In the genomic region with DNA sequence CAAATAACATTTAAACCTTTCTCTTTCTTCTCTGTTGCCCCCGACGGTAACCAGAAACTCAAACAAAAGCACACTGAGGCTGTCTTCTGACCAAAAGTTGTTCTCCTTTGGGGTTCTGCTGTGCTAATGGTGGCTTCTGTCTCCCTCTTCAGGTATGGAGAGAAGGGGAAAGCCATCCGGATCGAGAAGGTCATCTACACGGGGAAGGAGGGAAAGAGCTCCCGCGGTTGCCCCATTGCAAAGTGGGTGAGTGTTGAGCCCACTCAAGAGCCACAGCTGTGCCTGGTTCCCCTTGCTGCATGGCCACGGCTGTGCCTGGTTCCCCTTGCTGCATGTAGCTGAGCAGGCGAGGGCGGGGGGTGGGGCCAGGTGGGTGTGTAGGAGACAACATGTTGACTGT, we compare ENCODE assay signal across 10 cellular contexts.
DNase-seq lines count a peak whose midpoint lies in the region; ATAC-seq and TF ChIP-seq lines count a peak whose summit lies in the region.
"Had no signal": no experiment of that assay in that cellular context is flagged by ENCODE, and none has a peak within 500 bp of the region (broad histone marks: within the 10 kb centered on the region; RNA-seq: fewer than 3 reads in every experiment).

No MANE protein-coding gene starts in this region.

- DNase-seq in A673 (ENCODE audit: low spot score), result no peak
- DNase-seq in endothelial cell (ENCODE audit: low spot score), result no peak
- no peak for DNase-seq in coronary artery (ENCODE audit: low spot score)
- DNase-seq in tibial artery, result no peak
- DNase-seq in central memory CD4-positive, alpha-beta T cell, result no peak
- DNase-seq in GM03348 (ENCODE audit: low spot score), result no peak

- no peaks in the 10 kb centered on the region for H3K9me3 ChIP-seq in A673 (ENCODE audit: low read depth, low read length, poor library complexity, severe bottlenecking)
- H3K9me3 ChIP-seq in tibial artery, result no peaks in the 10 kb centered on the region

- no peak overlapping the region for H3K4me3 Mint-ChIP-seq in endothelial cell (ENCODE audit: unreplicated experiment)
- H3K4me3 Mint-ChIP-seq: central memory CD8-positive, alpha-beta T cell had no signal

- TF ChIP-seq CTCF in A673 (conservative IDR thresholded peaks at IDR 0.05; ENCODE audit: low read depth, low read length) (0 out of 2 replicates have a peak, but pooled peaks have one; percentile 14), endothelial cell (IDR thresholded peaks at IDR 0.05; ENCODE audit: unreplicated experiment) (no peak), coronary artery (IDR thresholded peaks at IDR 0.05) (no peak), tibial artery (IDR thresholded peaks at IDR 0.05) (no peak)

- CTCF ChIA-PET in A673 (lab: Charles Lee), result no interaction called here

- H3K27ac Mint-ChIP-seq in endothelial cell (ENCODE audit: unreplicated experiment), result peak overlapping the region; percentile 50

- ATAC-seq in GM19025 (IDR thresholded peaks at IDR 0.05; ENCODE audit: low read depth, unreplicated experiment) (peak; percentile 28), HG03196 (IDR thresholded peaks at IDR 0.05; ENCODE audit: unreplicated experiment) (peak; percentile 6)

- no TSS peak for BruUV-seq in A673 (replicated peaks; lab: Mats Ljungman, UMichigan)

- peaks cover 13% of the 10 kb centered on the region for H3K36me3 ChIP-seq in A673 (ENCODE audit: insufficient read depth, low read length, poor library complexity, severe bottlenecking)
- H3K36me3 ChIP-seq in tibial artery, result peaks cover 4 to 37% (median 7%) of the 10 kb centered on the region in 3 donors

- H3K36me3 Mint-ChIP-seq in endothelial cell (ENCODE audit: low read depth, unreplicated experiment), result peaks cover 41% of the 10 kb centered on the region

- H3K27me3 ChIP-seq in A673 (replicated peaks; ENCODE audit: insufficient read depth, low read depth, low read length, poor library complexity) (no peaks in the 10 kb centered on the region), tibial artery (no peaks in the 10 kb centered on the region)

- H3K4me1 Mint-ChIP-seq in endothelial cell (ENCODE audit: unreplicated experiment), result no peaks in the 10 kb centered on the region

- H3K4me3 ChIP-seq in A673 (ENCODE audit: low read depth, low read length, poor library complexity, severe bottlenecking) (no peak overlapping the region), coronary artery (no peak overlapping the region), tibial artery (no peak overlapping the region)
- H3K4me3 ChIP-seq: lung had no signal

- H3K4me1 ChIP-seq in A673 (ENCODE audit: insufficient read depth, low read length, poor library complexity, severe bottlenecking) (no peaks in the 10 kb centered on the region), tibial artery (no peaks in the 10 kb centered on the region)

- H3K27me3 Mint-ChIP-seq in endothelial cell (ENCODE audit: unreplicated experiment), result peaks cover 7% of the 10 kb centered on the region
- H3K27me3 Mint-ChIP-seq: central memory CD8-positive, alpha-beta T cell had no signal

- H3K9me3 Mint-ChIP-seq in endothelial cell (ENCODE audit: unreplicated experiment), result no peaks in the 10 kb centered on the region
- H3K9me3 Mint-ChIP-seq: central memory CD8-positive, alpha-beta T cell had no signal

- POLR2A ChIA-PET in A673 (lab: Charles Lee; ENCODE audit: low non-redundant PET), result no interaction called here

- intact Hi-C loops in A673 (cut with micrococcal nuclease; ENCODE audit: unreplicated experiment) (no loop called here), tibial artery (cut with DNase I; ENCODE audit: low total_unique reads) (no loop called here)

- no peak overlapping the region for H3K27ac ChIP-seq in A673 (ENCODE audit: low read depth, low read length, poor library complexity, severe bottlenecking)
- no peak overlapping the region for H3K27ac ChIP-seq in coronary artery
- no peak overlapping the region for H3K27ac ChIP-seq in tibial artery
